In the genomic region with DNA sequence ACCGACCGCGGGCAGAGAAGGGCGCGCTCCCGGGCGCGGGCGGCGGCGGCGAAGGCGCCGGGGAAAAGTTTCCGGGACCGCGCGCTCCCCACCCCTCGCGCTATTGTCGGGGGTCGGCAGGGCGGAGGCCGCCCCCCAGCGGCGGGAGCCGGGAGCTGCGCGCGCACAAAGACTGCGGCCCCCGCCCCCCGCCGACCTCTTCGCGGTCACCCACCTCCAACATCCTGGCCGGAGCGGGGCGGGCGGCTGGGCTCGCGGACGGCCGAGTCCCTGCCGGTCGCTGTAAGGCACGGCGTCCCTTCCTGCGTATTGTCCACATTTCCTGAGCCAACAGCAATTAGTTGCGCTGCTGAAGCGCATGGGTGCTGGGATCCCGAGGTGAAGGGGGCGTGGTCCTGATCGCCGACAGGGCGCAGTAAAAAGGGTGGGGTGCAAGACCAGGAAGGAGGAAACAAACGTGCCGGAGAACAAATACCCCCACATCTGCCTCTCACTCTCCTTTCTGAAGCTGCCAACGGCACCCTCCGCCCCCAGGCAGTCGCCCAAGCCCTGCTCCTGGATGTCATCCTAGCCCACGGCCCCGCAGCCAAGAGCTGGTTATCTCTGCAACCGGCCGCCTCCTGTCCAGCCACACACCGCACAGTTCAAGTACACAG, we compare ENCODE assay signal across 8 cellular contexts. TPM values are rescaled to one million over a fixed set of nuclear protein-coding genes. Genes with fewer than 3 reads are reported as not detected.
DNase-seq lines count a peak whose midpoint lies in the region; TF ChIP-seq lines count a peak whose summit lies in the region.

A gene with protein sequence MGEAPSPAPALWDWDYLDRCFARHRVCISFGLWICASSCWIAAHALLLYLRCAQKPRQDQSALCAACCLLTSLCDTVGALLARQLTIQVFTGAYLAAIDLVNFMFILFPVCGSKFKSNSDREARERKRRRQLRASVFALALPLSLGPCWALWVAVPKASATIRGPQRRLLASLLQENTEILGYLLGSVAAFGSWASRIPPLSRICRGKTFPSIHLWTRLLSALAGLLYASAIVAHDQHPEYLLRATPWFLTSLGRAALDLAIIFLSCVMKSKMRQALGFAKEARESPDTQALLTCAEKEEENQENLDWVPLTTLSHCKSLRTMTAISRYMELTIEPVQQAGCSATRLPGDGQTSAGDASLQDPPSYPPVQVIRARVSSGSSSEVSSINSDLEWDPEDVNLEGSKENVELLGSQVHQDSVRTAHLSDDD (minus strand): TSS at position 71 of the 656 bp plus-strand sequence. CDS start 204 bp downstream, outside the sequence.

- peaks cover 11% of the 10 kb centered on the region for H3K36me3 Mint-ChIP-seq in Caco-2 (ENCODE audit: insufficient read depth, unreplicated experiment)

- DNase-seq in Caco-2, result peak; percentile 87 to 90
- DNase-seq in GM20000 (ENCODE audit: low spot score), result peak; percentile 95
- peak; percentile 70 for DNase-seq in HS-27A (ENCODE audit: low read depth)
- DNase-seq in NOMO-1 treated with DMSO at 0.1 percent for 48 hours (lab: John Stamatoyannopoulos, UW; ENCODE audit: unreplicated experiment), result peak; percentile 74
- peak; percentile 23 for DNase-seq in activated CD8-positive, alpha-beta memory T cell treated with anti-CD3 and anti-CD28 coated beads, Interleukin-2, amount 50 U/mL, for 24 hours (ENCODE audit: extremely low read depth)
- DNase-seq in epithelial cell of prostate (ENCODE audit: low read depth, low spot score), result peak; percentile 39
- peak; percentile 7 to 57 for DNase-seq in stimulated activated CD8-positive, alpha-beta memory T cell treated with anti-CD3 and anti-CD28 coated beads, Interleukin-7, amount 100 ng/mL, for 4 hours (ENCODE audit: low read depth in 2 of 2)

- BruUV-seq in Caco-2 (replicated peaks; lab: Mats Ljungman, UMichigan), result no TSS peak

- peak within 1 kb of the TSS; percentile 84 for H3K4me3 ChIP-seq in Caco-2 (ENCODE audit: low read depth, low read length)
- peak within 1 kb of the TSS; percentile 78 to 81 for H3K4me3 ChIP-seq in mucosa of rectum (ENCODE audit: low read length in 2 of 2)

- POLR2A ChIA-PET in Caco-2 (lab: Charles Lee), result interaction anchor here (1.0 kb wide), 1 partner anchor 637 kb away, joined by 3 read pairs; a partner anchor contains a TSS

- H3K36me3 ChIP-seq in Caco-2 (ENCODE audit: control insufficient read depth, insufficient read depth, low read length) (no peaks in the 10 kb centered on the region; the same call in 1 of the 2 replicates), mucosa of rectum (ENCODE audit: control insufficient read depth in 2 of 2, insufficient read depth in 2 of 2, low read length in 2 of 2) (peaks cover 8% of the 10 kb centered on the region in 2 donors)

- H3K9me3 Mint-ChIP-seq in Caco-2 (ENCODE audit: unreplicated experiment), result no peaks in the 10 kb centered on the region

- CTCF ChIA-PET in Caco-2 (lab: Charles Lee), result interaction anchor here (0.6 to 1.4 kb wide), 2 partner anchors 38 to 193 kb away, joined by 3 to 4 read pairs; no protein-coding TSS in a partner anchor

- peak; percentile 42 to 74 for TF ChIP-seq CTCF in Caco-2 (IDR thresholded peaks at IDR 0.05; ENCODE audit: insufficient read depth in 1 of 2, low read depth in 1 of 2, low read length in 1 of 2, severe bottlenecking in 1 of 2, unreplicated experiment in 1 of 2)
- TF ChIP-seq CTCF in GM20000 (IDR thresholded peaks at IDR 0.05; ENCODE audit: extremely low read depth, missing control alignments), result peak; percentile 59

- peak within 1 kb of the TSS; percentile 60 to 79 for H3K9ac ChIP-seq in mucosa of rectum (ENCODE audit: low read depth in 1 of 2, low read length in 2 of 2)

- no peaks in the 10 kb centered on the region for H3K4me1 Mint-ChIP-seq in Caco-2 (ENCODE audit: low read depth, unreplicated experiment)

- H3K27ac ChIP-seq in epithelial cell of prostate, result peak within 1 kb of the TSS; percentile 81
- peak within 1 kb of the TSS; percentile 88 to 94 for H3K27ac ChIP-seq in mucosa of rectum (ENCODE audit: low read depth in 2 of 2, low read length in 2 of 2)

- intact Hi-C loops in Caco-2 (cut with micrococcal nuclease; ENCODE audit: unreplicated experiment), result no loop called here

- peak within 1 kb of the TSS; percentile 96 for H3K4me3 Mint-ChIP-seq in Caco-2 (ENCODE audit: unreplicated experiment)

- H3K9me3 ChIP-seq in Caco-2 (no peaks in the 10 kb centered on the region), mucosa of rectum (ENCODE audit: control insufficient read depth in 2 of 2, low read length in 2 of 2) (no peaks in the 10 kb centered on the region)

- H3K27me3 Mint-ChIP-seq in Caco-2 (ENCODE audit: insufficient read depth, unreplicated experiment), result no peaks in the 10 kb centered on the region

- H3K27ac Mint-ChIP-seq in Caco-2 (ENCODE audit: unreplicated experiment), result peak within 1 kb of the TSS; percentile 89

- H3K4me1 ChIP-seq in Caco-2 (no peaks in the 10 kb centered on the region), mucosa of rectum (ENCODE audit: control insufficient read depth in 2 of 2, insufficient read depth in 2 of 2, low read length in 2 of 2) (peaks cover 7 to 10% of the 10 kb centered on the region in 2 donors)

- H3K27me3 ChIP-seq in Caco-2 (replicated peaks; ENCODE audit: control insufficient read depth, insufficient read depth, low read length) (no peaks in the 10 kb centered on the region), mucosa of rectum (ENCODE audit: control insufficient read depth in 2 of 2, insufficient read depth in 2 of 2, low read length in 2 of 2) (no peaks in the 10 kb centered on the region)

RNA-seq across cellular contexts. Expression of the gene that starts here (rescaled TPM):
- 11.8 and 16.3 TPM in 2 replicates for total RNA-seq in Caco-2 (2022)

Comparison
In these comparisons a context has a peak if more than half of its experiments do, and no peak if none do; other contexts are left out.
1. Peak in every context shown above with its lines: DNase-seq, H3K4me3 ChIP-seq and H3K27ac ChIP-seq.
2. DNase-seq: peak in every context shown above with its lines; median percentile 95 in GM20000; 88 in Caco-2; 74 in NOMO-1 treated with DMSO at 0.1 percent for 48 hours; 70 in HS-27A; 39 in epithelial cell of prostate; 32 in stimulated activated CD8-positive, alpha-beta memory T cell treated with anti-CD3 and anti-CD28 coated beads, Interleukin-7, amount 100 ng/mL, for 4 hours; 23 in activated CD8-positive, alpha-beta memory T cell treated with anti-CD3 and anti-CD28 coated beads, Interleukin-2, amount 50 U/mL, for 24 hours.